9 cellular contexts compared by ENCODE assay signal in genomic region chr11:66727282-66727882, GRCh38. TPM values are rescaled to one million over a fixed set of nuclear protein-coding genes. Genes with fewer than 3 reads are reported as not detected.
DNase-seq lines count a peak whose midpoint lies in the region; ATAC-seq, FAIRE-seq and TF ChIP-seq lines count a peak whose summit lies in the region.
"Had no signal": no experiment of that assay in that cellular context is flagged by ENCODE, and none has a peak within 500 bp of the region (broad histone marks: within the 10 kb centered on the region; RNA-seq: fewer than 3 reads in every experiment).

No MANE protein-coding gene starts in this region.

- no peaks in the 10 kb centered on the region for H3K9me3 Mint-ChIP-seq in activated CD4-positive, alpha-beta T cell treated with anti-CD3 and anti-CD28 coated beads, Interleukin-2, amount 10 ng/mL, durations not matched to agents 24 days and 14 days
- peaks cover 0 to 3% (median 0%) of the 10 kb centered on the region in 5 experiments for H3K9me3 Mint-ChIP-seq in brain
- H3K9me3 Mint-ChIP-seq in stimulated activated effector memory CD8-positive, alpha-beta T cell treated with anti-CD3 and anti-CD28 coated beads, Interleukin-12 subunit alpha, Interleukin-12 subunit beta, amount 100 ng/mL, for 72 hours, result no peaks in the 10 kb centered on the region

- intact Hi-C loops in activated CD4-positive, alpha-beta T cell treated with anti-CD3 and anti-CD28 coated beads, Interleukin-2, amount 10 ng/mL, durations not matched to agents 24 days and 14 days (cut with micrococcal nuclease), result loop anchor here (1.0 kb wide), 1 partner anchor 17 kb away; a partner anchor contains a TSS
- intact Hi-C loops in kidney (cut with DNase I), result no loop called here

- ATAC-seq in stimulated activated effector memory CD8-positive, alpha-beta T cell treated with anti-CD3 and anti-CD28 coated beads, Interleukin-12 subunit alpha, Interleukin-12 subunit beta, amount 100 ng/mL, for 72 hours, result peak; percentile 59

- no peak for FAIRE-seq in kidney (lab: Jason Lieb, UNC)
- FAIRE-seq: colon had no signal

- no peak overlapping the region for H3K27ac ChIP-seq in Peyer's patch
- peak overlapping the region; percentile 42 to 82 for H3K27ac ChIP-seq in kidney (ENCODE audit: low read depth in 2 of 2, low read length in 2 of 2)

- peaks cover 63% of the 10 kb centered on the region for H3K27me3 Mint-ChIP-seq in activated CD4-positive, alpha-beta T cell treated with anti-CD3 and anti-CD28 coated beads, Interleukin-2, amount 10 ng/mL, durations not matched to agents 24 days and 14 days
- H3K27me3 Mint-ChIP-seq in brain, result peaks cover 3% of the 10 kb centered on the region

- no peaks in the 10 kb centered on the region for H3K36me3 Mint-ChIP-seq in activated CD4-positive, alpha-beta T cell treated with anti-CD3 and anti-CD28 coated beads, Interleukin-2, amount 10 ng/mL, durations not matched to agents 24 days and 14 days (ENCODE audit: low read depth)
- no peaks in the 10 kb centered on the region for H3K36me3 Mint-ChIP-seq in brain
- peaks cover 6% of the 10 kb centered on the region for H3K36me3 Mint-ChIP-seq in stimulated activated effector memory CD8-positive, alpha-beta T cell treated with anti-CD3 and anti-CD28 coated beads, Interleukin-12 subunit alpha, Interleukin-12 subunit beta, amount 100 ng/mL, for 72 hours

- TF ChIP-seq POLR2A in Peyer's patch (IDR thresholded peaks at IDR 0.05), result no peak

- DNase-seq in activated CD4-positive, alpha-beta T cell treated with anti-CD3 and anti-CD28 coated beads, Interleukin-2, amount 10 ng/mL, durations not matched to agents 24 days and 14 days, result peak; percentile 76
- no peak for DNase-seq in activated CD4-positive, alpha-beta T cell treated with anti-CD3 and anti-CD28 coated beads, Interleukin-2, amount 50 U/mL, for 4 hours
- peak in 1 of 3 donors; percentile 63 for DNase-seq in Peyer's patch
- peak; percentile 78 for DNase-seq in kidney
- DNase-seq in stimulated activated effector memory CD8-positive, alpha-beta T cell treated with anti-CD3 and anti-CD28 coated beads, Interleukin-12 subunit alpha, Interleukin-12 subunit beta, amount 100 ng/mL, for 72 hours (ENCODE audit: low spot score in 2 of 2), result no peak
- DNase-seq in NCI-H2029 treated with DMSO at 0.1 percent for 48 hours (lab: John Stamatoyannopoulos, UW), result no peak
- no peak for DNase-seq in HCEC 1CT

- H3K9ac ChIP-seq in kidney (ENCODE audit: low read length in 2 of 2), result peak overlapping the region; percentile 55 to 60

- no peak overlapping the region for H3K27ac Mint-ChIP-seq in activated CD4-positive, alpha-beta T cell treated with anti-CD3 and anti-CD28 coated beads, Interleukin-2, amount 10 ng/mL, durations not matched to agents 24 days and 14 days
- H3K27ac Mint-ChIP-seq in brain, result peak overlapping the region; percentile 38 to 82 (median 61)
- H3K27ac Mint-ChIP-seq in stimulated activated effector memory CD8-positive, alpha-beta T cell treated with anti-CD3 and anti-CD28 coated beads, Interleukin-12 subunit alpha, Interleukin-12 subunit beta, amount 100 ng/mL, for 72 hours, result no peak overlapping the region

- H3K4me1 Mint-ChIP-seq in activated CD4-positive, alpha-beta T cell treated with anti-CD3 and anti-CD28 coated beads, Interleukin-2, amount 10 ng/mL, durations not matched to agents 24 days and 14 days, result peaks cover 8% of the 10 kb centered on the region
- H3K4me1 Mint-ChIP-seq in brain, result peaks cover 29% of the 10 kb centered on the region
- peaks cover 19% of the 10 kb centered on the region for H3K4me1 Mint-ChIP-seq in stimulated activated effector memory CD8-positive, alpha-beta T cell treated with anti-CD3 and anti-CD28 coated beads, Interleukin-12 subunit alpha, Interleukin-12 subunit beta, amount 100 ng/mL, for 72 hours

- H3K36me3 ChIP-seq in Peyer's patch (no peaks in the 10 kb centered on the region), kidney (ENCODE audit: control insufficient read depth in 1 of 2, insufficient read depth in 2 of 2, low read length in 2 of 2) (no peaks in the 10 kb centered on the region)

- peak overlapping the region; percentile 9 for H3K4me3 Mint-ChIP-seq in activated CD4-positive, alpha-beta T cell treated with anti-CD3 and anti-CD28 coated beads, Interleukin-2, amount 10 ng/mL, durations not matched to agents 24 days and 14 days
- H3K4me3 Mint-ChIP-seq in brain, result peak overlapping the region; percentile 83 to 91 (median 84)
- peak overlapping the region; percentile 53 for H3K4me3 Mint-ChIP-seq in stimulated activated effector memory CD8-positive, alpha-beta T cell treated with anti-CD3 and anti-CD28 coated beads, Interleukin-12 subunit alpha, Interleukin-12 subunit beta, amount 100 ng/mL, for 72 hours

- H3K4me1 ChIP-seq in Peyer's patch (peaks cover 0 to 15% (median 5%) of the 10 kb centered on the region in 4 donors), kidney (ENCODE audit: control insufficient read depth in 1 of 2, insufficient read depth in 1 of 2, low read depth in 1 of 2, low read length in 2 of 2) (peaks cover 10 to 21% of the 10 kb centered on the region in 2 donors)

- H3K9me3 ChIP-seq in Peyer's patch, result no peaks in the 10 kb centered on the region
- H3K9me3 ChIP-seq in kidney (ENCODE audit: control insufficient read depth in 1 of 2, low read length in 2 of 2), result no peaks in the 10 kb centered on the region

- peaks cover 0 to 6% of the 10 kb centered on the region in 2 donors for H3K27me3 ChIP-seq in Peyer's patch

- TF ChIP-seq CTCF in Peyer's patch (IDR thresholded peaks at IDR 0.05) (no peak), brain (conservative IDR thresholded peaks at IDR 0.05) (no peak), kidney (IDR thresholded peaks at IDR 0.05; ENCODE audit: borderline replicate concordance, extremely low read depth, insufficient read depth) (no peak)

- H3K4me3 ChIP-seq in Peyer's patch (peak overlapping the region; percentile 30 to 64 (median 62)), kidney (ENCODE audit: low read length in 2 of 2) (peak overlapping the region; percentile 34 to 39)

RNA-seq across cellular contexts. Expression of gene SPTBN2, which starts 1.6 kb away (rescaled TPM):
- 0.88 and 1.6 TPM in 2 replicates for total RNA-seq in activated CD4-positive, alpha-beta T cell treated with anti-CD3 and anti-CD28 coated beads, Interleukin-2, amount 10 ng/mL, durations not matched to agents 24 days and 14 days
- total RNA-seq in Peyer's patch, result 10 to 100 TPM in 2 of 4 donors, 1 to 10 TPM in 2; 1.7 to 23.1 (median 6.0) TPM
- 115 TPM for polyA plus RNA-seq in brain (ENCODE audit: insufficient read depth, low read depth, low replicate concordance)
- total RNA-seq in kidney, result 64.9 TPM
- 69.8 TPM for polyA plus RNA-seq in kidney (ENCODE audit: insufficient read depth, low read depth, low replicate concordance)

RNA-seq across cellular contexts. Expression of gene RBM4B, which starts 49.7 kb away (rescaled TPM):
- 15.6 and 16.0 TPM in 2 replicates for total RNA-seq in activated CD4-positive, alpha-beta T cell treated with anti-CD3 and anti-CD28 coated beads, Interleukin-2, amount 10 ng/mL, durations not matched to agents 24 days and 14 days
- total RNA-seq in Peyer's patch, result 10 to 100 TPM; 15.2 to 33.0 (median 21.7) TPM
- 40.5 TPM for polyA plus RNA-seq in brain (ENCODE audit: insufficient read depth, low read depth, low replicate concordance)
- total RNA-seq in kidney, result 18.2 TPM
- polyA plus RNA-seq in kidney (ENCODE audit: insufficient read depth, low read depth, low replicate concordance), result 20.8 TPM

Comparison
In these comparisons a context has a peak if more than half of its experiments do, and no peak if none do; other contexts are left out.
1. DNase-seq: peak in activated CD4-positive, alpha-beta T cell treated with anti-CD3 and anti-CD28 coated beads, Interleukin-2, amount 10 ng/mL, durations not matched to agents 24 days and 14 days (single experiment) and kidney (single experiment); none in activated CD4-positive, alpha-beta T cell treated with anti-CD3 and anti-CD28 coated beads, Interleukin-2, amount 50 U/mL, for 4 hours (0 of 2), stimulated activated effector memory CD8-positive, alpha-beta T cell treated with anti-CD3 and anti-CD28 coated beads, Interleukin-12 subunit alpha, Interleukin-12 subunit beta, amount 100 ng/mL, for 72 hours (0 of 2), NCI-H2029 treated with DMSO at 0.1 percent for 48 hours (single experiment) and HCEC 1CT (single experiment).
2. H3K27ac Mint-ChIP-seq: peak in brain (5 of 5); none in activated CD4-positive, alpha-beta T cell treated with anti-CD3 and anti-CD28 coated beads, Interleukin-2, amount 10 ng/mL, durations not matched to agents 24 days and 14 days (single experiment) and stimulated activated effector memory CD8-positive, alpha-beta T cell treated with anti-CD3 and anti-CD28 coated beads, Interleukin-12 subunit alpha, Interleukin-12 subunit beta, amount 100 ng/mL, for 72 hours (single experiment).
3. H3K4me3 Mint-ChIP-seq: peak in every context shown above with its lines; median percentile 84 in brain; 53 in stimulated activated effector memory CD8-positive, alpha-beta T cell treated with anti-CD3 and anti-CD28 coated beads, Interleukin-12 subunit alpha, Interleukin-12 subunit beta, amount 100 ng/mL, for 72 hours; 9 in activated CD4-positive, alpha-beta T cell treated with anti-CD3 and anti-CD28 coated beads, Interleukin-2, amount 10 ng/mL, durations not matched to agents 24 days and 14 days.
4. H3K27ac ChIP-seq: peak in kidney (2 of 2); none in Peyer's patch (0 of 4).